ENCODE assay signal across 14 cellular contexts in genomic region chr9:72813544-72813943, GRCh38.
DNase-seq lines count a peak whose midpoint lies in the region; ATAC-seq and TF ChIP-seq lines count a peak whose summit lies in the region.
"Had no signal": no experiment of that assay in that cellular context is flagged by ENCODE, and none has a peak within 500 bp of the region (broad histone marks: within the 10 kb centered on the region; RNA-seq: fewer than 3 reads in every experiment).

No MANE protein-coding gene starts in this region.

- DNase-seq in NCI-H69 (lab: John Stamatoyannopoulos, UW) (peak; percentile 42), body of pancreas (peak in 2 of 4 donors; percentile 13 to 35), left colon (no peak), testis (no peak)
- DNase-seq: C1 segment of cervical spinal cord; Caco-2; CD4-positive, CD25-positive, alpha-beta regulatory T cell; CD8-positive, alpha-beta T cell; DMS153; DND-41; GOT3 had no signal

- no peak for TF ChIP-seq POLR2A in body of pancreas (IDR thresholded peaks at IDR 0.05)
- TF ChIP-seq POLR2A in testis (IDR thresholded peaks at IDR 0.05), result no peak

- no peaks in the 10 kb centered on the region for H3K9me3 ChIP-seq in body of pancreas
- H3K9me3 ChIP-seq in testis, result no peaks in the 10 kb centered on the region
- H3K9me3 ChIP-seq: Caco-2, HAP-1 had no signal

- H3K27me3 ChIP-seq in body of pancreas, result no peaks in the 10 kb centered on the region
- H3K27me3 ChIP-seq in testis, result no peaks in the 10 kb centered on the region

- no peak overlapping the region for H3K27ac ChIP-seq in body of pancreas
- H3K27ac ChIP-seq in testis, result peak overlapping the region; percentile 12 to 46

- no peaks in the 10 kb centered on the region for H3K36me3 ChIP-seq in body of pancreas (replicated peaks in 1 of 2; ENCODE audit: insufficient read depth in 1 of 2, low read depth in 2 of 2)
- H3K36me3 ChIP-seq in testis (ENCODE audit: low read depth, missing control alignments), result no peaks in the 10 kb centered on the region
- H3K36me3 ChIP-seq: HAP-1 had no signal

- no peak for TF ChIP-seq CTCF in body of pancreas (IDR thresholded peaks at IDR 0.05)
- no peak for TF ChIP-seq CTCF in testis (IDR thresholded peaks at IDR 0.05)

- intact Hi-C loops in body of pancreas (cut with DNase I), result loop anchor here (10.0 kb wide), 2 partner anchors 209 to 779 kb away; no protein-coding TSS in a partner anchor
- intact Hi-C loops in left colon (cut with DNase I, micrococcal nuclease), result no loop called here
- intact Hi-C loops in testis (cut with DNase I; ENCODE audit: low total_unique reads), result no loop called here

- ATAC-seq in body of pancreas (peak; percentile 53), left colon (peak; percentile 40), HG03432 (IDR thresholded peaks at IDR 0.05; ENCODE audit: unreplicated experiment) (no peak), HG03095 (IDR thresholded peaks at IDR 0.05; ENCODE audit: unreplicated experiment) (no peak)
- ATAC-seq: CD8-positive, alpha-beta T cell had no signal

- H3K4me1 ChIP-seq in body of pancreas (peaks cover 14% of the 10 kb centered on the region), testis (peaks cover 4% of the 10 kb centered on the region)
- H3K4me1 ChIP-seq: Caco-2 had no signal

- no peak overlapping the region for H3K4me3 ChIP-seq in body of pancreas
- no peak overlapping the region for H3K4me3 ChIP-seq in testis
- H3K4me3 ChIP-seq: HAP-1 had no signal

Comparison
In these comparisons a context has a peak if more than half of its experiments do, and no peak if none do; other contexts are left out.
1. ATAC-seq: peak in body of pancreas (single experiment) and left colon (single experiment); none in HG03432 (single experiment) and HG03095 (single experiment).
2. H3K27ac ChIP-seq: peak in testis (2 of 2); none in body of pancreas (0 of 4).